ENCODE assay signal across 1 cellular context in genomic region chr9:123929870-123930831, GRCh38.
TF ChIP-seq lines count a peak whose summit lies in the region.

Gene DENND1A, minus strand, starts transcription at chr9:123930126. Its CDS starts 221 bp downstream, at chr9:123929905.

TF ChIP-seq in HepG2, 621 proteins besides CTCF, POLR2A, EP300 and RAD21 (continued from another document and continues in another):
- TF ChIP-seq MTERF4 (CRISPR knock-in tag; IDR thresholded peaks at IDR 0.05): 0 out of 2 replicates have a peak, but pooled peaks have one; percentile 43
- no peak for TF ChIP-seq ZNF597 (CRISPR knock-in tag; IDR thresholded peaks at IDR 0.05)
- TF ChIP-seq FOSL2 (CRISPR knock-in tag; IDR thresholded peaks at IDR 0.05): no peak
- TF ChIP-seq ZNF800 (CRISPR knock-in tag; IDR thresholded peaks at IDR 0.05): no peak
- TF ChIP-seq RBM39 (IDR thresholded peaks at IDR 0.05; ENCODE audit: low read depth, low read length, poor library complexity, severe bottlenecking): no peak
- no peak for TF ChIP-seq FOXO4 (CRISPR knock-in tag; conservative IDR thresholded peaks at IDR 0.05)
- TF ChIP-seq SCMH1 (CRISPR knock-in tag; IDR thresholded peaks at IDR 0.05; ENCODE audit: borderline replicate concordance): no peak
- no peak; the same call in 1 of the 2 replicates for TF ChIP-seq ATF3 (CRISPR knock-in tag; IDR thresholded peaks at IDR 0.05)
- TF ChIP-seq ZNF343 (CRISPR knock-in tag; IDR thresholded peaks at IDR 0.05): no peak
- no peak for TF ChIP-seq ZBTB38 (CRISPR knock-in tag; IDR thresholded peaks at IDR 0.05)
- TF ChIP-seq E2F5 (CRISPR knock-in tag; conservative IDR thresholded peaks at IDR 0.05): no peak
- TF ChIP-seq ZNF773 (CRISPR knock-in tag; IDR thresholded peaks at IDR 0.05; ENCODE audit: borderline replicate concordance): no peak
- no peak for TF ChIP-seq ZNF264 (CRISPR knock-in tag; IDR thresholded peaks at IDR 0.05)
- TF ChIP-seq ZNF331 (CRISPR knock-in tag; IDR thresholded peaks at IDR 0.05): no peak; the same call in 1 of the 2 replicates
- no peak for TF ChIP-seq ZNF10 (CRISPR knock-in tag; IDR thresholded peaks at IDR 0.05; ENCODE audit: borderline replicate concordance, low read depth)
- no peak for TF ChIP-seq ZNF740 (CRISPR knock-in tag; IDR thresholded peaks at IDR 0.05)
- no peak for TF ChIP-seq GPBP1L1 (CRISPR knock-in tag; IDR thresholded peaks at IDR 0.05)
- TF ChIP-seq PHF21A (CRISPR knock-in tag; IDR thresholded peaks at IDR 0.05): no peak; the same call in 1 of the 2 replicates
- no peak for TF ChIP-seq ZNF724P (CRISPR knock-in tag; IDR thresholded peaks at IDR 0.05; ENCODE audit: borderline replicate concordance)
- peak; percentile 80 for TF ChIP-seq ZFY (CRISPR knock-in tag; IDR thresholded peaks at IDR 0.05)
- TF ChIP-seq ZNF263 (CRISPR knock-in tag; IDR thresholded peaks at IDR 0.05): 0 out of 2 replicates have a peak, but pooled peaks have one; percentile 29
- TF ChIP-seq HNRNPH1 (optimal IDR thresholded peaks at IDR 0.05; ENCODE audit: low read depth, low read length): no peak
- peak; percentile 35; the same call in 1 of the 2 replicates for TF ChIP-seq BHLHE40 (IDR thresholded peaks at IDR 0.05; ENCODE audit: low read length)
- no peak for TF ChIP-seq SMAD3 (CRISPR knock-in tag; IDR thresholded peaks at IDR 0.05)
- peak; percentile 45 for TF ChIP-seq HNRNPLL (IDR thresholded peaks at IDR 0.05; ENCODE audit: low read depth, low read length, poor library complexity, severe bottlenecking)
- TF ChIP-seq ZNF75D (CRISPR knock-in tag; IDR thresholded peaks at IDR 0.05; ENCODE audit: borderline replicate concordance): no peak
- no peak for TF ChIP-seq SRSF4 (IDR thresholded peaks at IDR 0.05; ENCODE audit: low read depth, low read length, poor library complexity, severe bottlenecking)
- TF ChIP-seq ZC3H13 (CRISPR knock-in tag; IDR thresholded peaks at IDR 0.05): 0 out of 2 replicates have a peak, but pooled peaks have one; percentile 39
- TF ChIP-seq ZNF574 (CRISPR knock-in tag; IDR thresholded peaks at IDR 0.05): peak; percentile 25
- no peak for TF ChIP-seq KDM3A (CRISPR knock-in tag; IDR thresholded peaks at IDR 0.05; ENCODE audit: low read depth)
- TF ChIP-seq TOPORS (CRISPR knock-in tag; IDR thresholded peaks at IDR 0.05): no peak; the same call in 1 of the 2 replicates
- no peak for TF ChIP-seq AKNA (CRISPR knock-in tag; IDR thresholded peaks at IDR 0.05; ENCODE audit: borderline replicate concordance)
- TF ChIP-seq HMGXB3 (CRISPR knock-in tag; IDR thresholded peaks at IDR 0.05; ENCODE audit: borderline replicate concordance): no peak
- no peak for TF ChIP-seq SMARCE1 (IDR thresholded peaks at IDR 0.05; ENCODE audit: borderline replicate concordance)
- no peak for TF ChIP-seq RAD51 (IDR thresholded peaks at IDR 0.05; ENCODE audit: borderline replicate concordance)
- no peak for TF ChIP-seq XBP1 (CRISPR knock-in tag; IDR thresholded peaks at IDR 0.05)
- TF ChIP-seq TCF7L2 (IDR thresholded peaks at IDR 0.05; ENCODE audit: low read depth, low read length): no peak
- TF ChIP-seq ZNF296 (CRISPR knock-in tag; conservative IDR thresholded peaks at IDR 0.05): no peak
